Comparison of ENCODE assay signal across 1 cellular context in genomic region chr12:109495012-109495411, GRCh38.
A peak's percentile ranks its signal among the peaks of the same experiment; 100 is the strongest.
TF ChIP-seq lines count a peak whose summit lies in the region.

No MANE protein-coding gene starts in this region.

TF ChIP-seq in GM12878, 131 proteins besides CTCF, POLR2A, EP300 and RAD21:
- TF ChIP-seq KAT2A (conservative IDR thresholded peaks at IDR 0.05; ENCODE audit: control insufficient read depth, low read depth, low read length): no peak
- TF ChIP-seq ZBTB40 (IDR thresholded peaks at IDR 0.05; ENCODE audit: borderline replicate concordance): peak; percentile 59; the same call in 1 of the 2 replicates
- no peak for TF ChIP-seq CHD1 (IDR thresholded peaks at IDR 0.05; ENCODE audit: low read depth, low read length)
- no peak for TF ChIP-seq NBN (IDR thresholded peaks at IDR 0.05)
